In genomic region chr16:58497468-58497867, GRCh38 we compare ENCODE assay signal across 13 cellular contexts.
"Had no signal": no experiment of that assay in that cellular context is flagged by ENCODE, and none has a peak within 500 bp of the region (broad histone marks: within the 10 kb centered on the region; RNA-seq: fewer than 3 reads in every experiment).

No MANE protein-coding gene starts in this region.

- ATAC-seq: activated CD8-positive, alpha-beta T cell treated with anti-CD3 and anti-CD28 coated beads for 36 hours; body of pancreas; foreskin keratinocyte; left ventricle myocardium superior had no signal

- FAIRE-seq: endothelial cell of umbilical vein, islet of Langerhans, urothelium cell line had no signal

- H3K9me3 Mint-ChIP-seq: activated CD8-positive, alpha-beta T cell treated with anti-CD3 and anti-CD28 coated beads for 36 hours; activated T-helper 2 cell treated with anti-CD3 and anti-CD28 coated beads, Interferon-gamma antibody, Interleukin-2, Interleukin-4, amounts not matched to agents 10 μg/mL and 5 μg/mL and 100 μg/mL, durations not matched to agents 14 hours and 24 hours and 36 hours; nephron progenitor cell had no signal

- H3K4me1 ChIP-seq: foreskin keratinocyte had no signal

- H2AFZ ChIP-seq: parathyroid adenoma had no signal

- DNase-seq: activated CD8-positive, alpha-beta memory T cell treated with anti-CD3 and anti-CD28 coated beads, Interleukin-2, amount 50 U/mL, for 48 hours; activated CD8-positive, alpha-beta T cell treated with anti-CD3 and anti-CD28 coated beads for 36 hours; activated naive CD4-positive, alpha-beta T cell treated with anti-CD3 and anti-CD28 coated beads, Interleukin-2, amount 50 U/mL, for 16 hours; foreskin keratinocyte; left ventricle myocardium superior; nephron progenitor cell; stomach had no signal

- H3K27ac Mint-ChIP-seq: activated CD8-positive, alpha-beta T cell treated with anti-CD3 and anti-CD28 coated beads for 36 hours; activated T-helper 2 cell treated with anti-CD3 and anti-CD28 coated beads, Interferon-gamma antibody, Interleukin-2, Interleukin-4, amounts not matched to agents 10 μg/mL and 5 μg/mL and 100 μg/mL, durations not matched to agents 14 hours and 24 hours and 36 hours; nephron progenitor cell had no signal

- H3K9ac ChIP-seq: parathyroid adenoma had no signal

- H3K4me3 ChIP-seq: body of pancreas, stomach had no signal

- H3K36me3 ChIP-seq: stomach had no signal

- H3K4me3 Mint-ChIP-seq: activated CD8-positive, alpha-beta T cell treated with anti-CD3 and anti-CD28 coated beads for 36 hours; nephron progenitor cell had no signal

- H3K9me3 ChIP-seq: body of pancreas, stomach had no signal

- H3K27ac ChIP-seq: body of pancreas, foreskin keratinocyte, parathyroid adenoma, stomach had no signal

- H3K27me3 ChIP-seq: body of pancreas had no signal

- H3K79me2 ChIP-seq: parathyroid adenoma had no signal
